Comparison of ENCODE assay signal across 15 cellular contexts in the genomic region with DNA sequence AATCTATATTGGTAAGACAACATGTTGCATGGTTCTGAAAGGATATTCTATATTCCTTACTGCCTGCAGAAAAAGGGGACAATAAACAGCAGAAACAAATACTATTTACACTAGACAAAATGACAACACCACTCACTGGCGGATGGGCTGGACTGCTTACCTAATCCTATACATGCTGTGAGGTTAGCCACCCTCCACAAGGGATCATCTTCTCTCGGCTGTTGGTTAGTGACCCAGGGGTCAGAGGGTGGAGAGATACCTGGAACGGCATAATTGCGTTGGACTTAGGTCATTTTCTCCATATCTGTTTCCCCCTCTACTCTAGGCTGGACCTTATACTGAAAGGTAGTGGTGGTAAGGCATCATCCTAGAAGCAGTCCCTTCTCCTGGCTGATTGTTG.
DNase-seq lines count a peak whose midpoint lies in the region; ATAC-seq lines count a peak whose summit lies in the region.
"Had no signal": no experiment of that assay in that cellular context is flagged by ENCODE, and none has a peak within 500 bp of the region (broad histone marks: within the 10 kb centered on the region; RNA-seq: fewer than 3 reads in every experiment).

No MANE protein-coding gene starts in this region.

- intact Hi-C loops in left cardiac atrium (cut with DNase I), result no loop called here

- DNase-seq in NCI-H748 (lab: John Stamatoyannopoulos, UW; ENCODE audit: unreplicated experiment), result peak; percentile 49
- DNase-seq in NCI-H748 treated with DMSO at 0.1 percent for 48 hours (lab: John Stamatoyannopoulos, UW), result no peak
- peak; percentile 79 for DNase-seq in NCI-H69 (lab: John Stamatoyannopoulos, UW)
- DNase-seq in iPS-NIHi11 (ENCODE audit: low spot score), result peak; percentile 16
- DNase-seq in middle frontal gyrus (ENCODE audit: extremely low spot score, low spot score), result no peak
- no peak for DNase-seq in left cardiac atrium
- no peak for DNase-seq in SHP77 (lab: John Stamatoyannopoulos, UW)
- DNase-seq: Calu3; CD8-positive, alpha-beta T cell; DMS79; GDM1; HFFc6; IMR-90 had no signal

- no peak for ATAC-seq in left cardiac atrium
- ATAC-seq: CD8-positive, alpha-beta T cell; HCT116; K562 had no signal

Comparison
In these comparisons a context has a peak if more than half of its experiments do, and no peak if none do; other contexts are left out.
1. DNase-seq: peak in NCI-H748 (single experiment), NCI-H69 (single experiment) and iPS-NIHi11 (single experiment); none in NCI-H748 treated with DMSO at 0.1 percent for 48 hours (single experiment), middle frontal gyrus (single experiment), left cardiac atrium (single experiment) and SHP77 (0 of 2).